In genomic region chr17:29019475-29020181, GRCh38 we compare ENCODE assay signal across 11 cellular contexts. TPM values are rescaled to one million over a fixed set of nuclear protein-coding genes. Genes with fewer than 3 reads are reported as not detected.
A peak's percentile ranks its signal among the peaks of the same experiment; 100 is the strongest.
DNase-seq lines count a peak whose midpoint lies in the region; TF ChIP-seq lines count a peak whose summit lies in the region.
"Had no signal": no experiment of that assay in that cellular context is flagged by ENCODE, and none has a peak within 500 bp of the region (broad histone marks: within the 10 kb centered on the region; RNA-seq: fewer than 3 reads in every experiment).

No MANE protein-coding gene starts in this region.

- peak overlapping the region; percentile 73 for H3K56ac ChIP-seq in mesendoderm (ENCODE audit: low read length)

- H3K27me3 ChIP-seq in HUES64 (ENCODE audit: insufficient read depth, low read length) (0 out of 2 replicates have a peak, but pooled peaks cover 4% of the 10 kb centered on the region), mesendoderm (ENCODE audit: insufficient read depth, low read length, poor library complexity) (no peaks in the 10 kb centered on the region)

- peak overlapping the region; percentile 28; the same call in 1 of the 2 replicates for H3K4me3 ChIP-seq in HUES64 (ENCODE audit: low read length)
- no peak overlapping the region for H3K4me3 ChIP-seq in mesendoderm (ENCODE audit: low read length)
- H3K4me3 ChIP-seq: gastrocnemius medialis had no signal

- no peak overlapping the region for H2BK5ac ChIP-seq in mesendoderm (ENCODE audit: low read length)

- no peaks in the 10 kb centered on the region for H3K36me3 Mint-ChIP-seq in brain
- no peaks in the 10 kb centered on the region for H3K36me3 Mint-ChIP-seq in activated T-helper 2 cell treated with anti-CD3 and anti-CD28 coated beads, Interferon-gamma antibody, Interleukin-2, Interleukin-4, amounts not matched to agents 10 μg/mL and 5 μg/mL and 100 μg/mL, durations not matched to agents 14 hours and 24 hours and 36 hours (ENCODE audit: low read depth)

- peak overlapping the region; percentile 13 for H3K4me2 ChIP-seq in mesendoderm (ENCODE audit: low read length)

- no peaks in the 10 kb centered on the region for H3K9me3 ChIP-seq in HUES64 (ENCODE audit: insufficient read depth, low read depth, low read length)
- H3K9me3 ChIP-seq: gastrocnemius medialis had no signal

- H2BK15ac ChIP-seq in mesendoderm (replicated peaks; ENCODE audit: low read depth) = no peak overlapping the region

- no peak overlapping the region for H3K4ac ChIP-seq in mesendoderm (ENCODE audit: low read depth, low read length)

- no peak overlapping the region for H3K23ac ChIP-seq in mesendoderm (ENCODE audit: low read length)

- intact Hi-C loops in activated T-helper 2 cell treated with anti-CD3 and anti-CD28 coated beads, Interferon-gamma antibody, Interleukin-2, Interleukin-4, amounts not matched to agents 10 μg/mL and 5 μg/mL and 100 μg/mL, durations not matched to agents 14 hours and 24 hours and 36 hours (cut with micrococcal nuclease) = no loop called here

- no peaks in the 10 kb centered on the region for H3K79me2 ChIP-seq in mesendoderm (ENCODE audit: control insufficient read depth, insufficient read depth, low read length)

- H3K27ac ChIP-seq in HUES64 (ENCODE audit: low read depth, low read length) (no peak overlapping the region; the same call in 1 of the 2 replicates), mesendoderm (ENCODE audit: low read depth, low read length) (peak overlapping the region; percentile 3)
- H3K27ac ChIP-seq: gastrocnemius medialis had no signal

- H3K79me1 ChIP-seq in mesendoderm (ENCODE audit: low read length) = no peaks in the 10 kb centered on the region

- WGBS in HUES64 = 25% methylated on average over 39 of the region's 39 CpGs
- WGBS in mesendoderm (ENCODE audit: extremely low coverage, insufficient coverage, low lambda C conversion rate) = no CpG with 5 or more reads among the region's 39 CpGs

- peak overlapping the region in 3 of 5 experiments; percentile 60 to 84 (median 64) for H3K27ac Mint-ChIP-seq in brain
- H3K27ac Mint-ChIP-seq in activated T-helper 2 cell treated with anti-CD3 and anti-CD28 coated beads, Interferon-gamma antibody, Interleukin-2, Interleukin-4, amounts not matched to agents 10 μg/mL and 5 μg/mL and 100 μg/mL, durations not matched to agents 14 hours and 24 hours and 36 hours = no peak overlapping the region
- H3K27ac Mint-ChIP-seq: CD4-positive, alpha-beta T cell had no signal

- peak overlapping the region; percentile 38 for H3K9ac ChIP-seq in HUES64 (ENCODE audit: low read depth, low read length)
- H3K9ac ChIP-seq in mesendoderm (ENCODE audit: low read length) = peak overlapping the region; percentile 21

- H4K5ac ChIP-seq in mesendoderm (ENCODE audit: low read length) = peak overlapping the region; percentile 26

- peaks cover 22% of the 10 kb centered on the region for H3K27me3 Mint-ChIP-seq in brain
- peaks cover 57% of the 10 kb centered on the region for H3K27me3 Mint-ChIP-seq in activated T-helper 2 cell treated with anti-CD3 and anti-CD28 coated beads, Interferon-gamma antibody, Interleukin-2, Interleukin-4, amounts not matched to agents 10 μg/mL and 5 μg/mL and 100 μg/mL, durations not matched to agents 14 hours and 24 hours and 36 hours (ENCODE audit: low read depth)

- H3K18ac ChIP-seq in mesendoderm (ENCODE audit: low read length) = peak overlapping the region; percentile 42

- peaks cover 77% of the 10 kb centered on the region for H3K4me1 Mint-ChIP-seq in brain
- H3K4me1 Mint-ChIP-seq in activated T-helper 2 cell treated with anti-CD3 and anti-CD28 coated beads, Interferon-gamma antibody, Interleukin-2, Interleukin-4, amounts not matched to agents 10 μg/mL and 5 μg/mL and 100 μg/mL, durations not matched to agents 14 hours and 24 hours and 36 hours (ENCODE audit: low read depth) = peaks cover 4% of the 10 kb centered on the region

- H3K36me3 ChIP-seq in HUES64 (ENCODE audit: insufficient read depth, low read length) (no peaks in the 10 kb centered on the region), mesendoderm (ENCODE audit: control insufficient read depth, insufficient read depth, low read length) (no peaks in the 10 kb centered on the region)
- H3K36me3 ChIP-seq: gastrocnemius medialis had no signal

- DNase-seq in CD1c-positive myeloid dendritic cell (ENCODE audit: extremely low spot score) (peak; percentile 56), mesendoderm (peak; percentile 52), NCI-H2029 treated with DMSO at 0.1 percent for 48 hours (lab: John Stamatoyannopoulos, UW) (no peak), germinal center (ENCODE audit: low spot score) (no peak), DMS 273 (lab: John Stamatoyannopoulos, UW; ENCODE audit: unreplicated experiment) (no peak)
- DNase-seq in activated T-helper 2 cell treated with anti-CD3 and anti-CD28 coated beads, Interferon-gamma antibody, Interleukin-2, Interleukin-4, amounts not matched to agents 10 μg/mL and 5 μg/mL and 100 μg/mL, durations not matched to agents 14 hours and 24 hours and 36 hours (ENCODE audit: low spot score) = no peak
- DNase-seq: CD4-positive, alpha-beta T cell; gastrocnemius medialis; Karpas-422 had no signal

- peak overlapping the region; percentile 57 for H4K8ac ChIP-seq in mesendoderm (ENCODE audit: low read depth, low read length)

- peak overlapping the region in 2 of 5 experiments; percentile 5 to 43 for H3K4me3 Mint-ChIP-seq in brain
- no peak overlapping the region for H3K4me3 Mint-ChIP-seq in activated T-helper 2 cell treated with anti-CD3 and anti-CD28 coated beads, Interferon-gamma antibody, Interleukin-2, Interleukin-4, amounts not matched to agents 10 μg/mL and 5 μg/mL and 100 μg/mL, durations not matched to agents 14 hours and 24 hours and 36 hours (ENCODE audit: low read depth)
- H3K4me3 Mint-ChIP-seq: CD4-positive, alpha-beta T cell had no signal

- H2AK5ac ChIP-seq in mesendoderm (ENCODE audit: low read length) = no peak overlapping the region

- no peak for TF ChIP-seq CTCF in brain (conservative IDR thresholded peaks at IDR 0.05)

- peak overlapping the region; percentile 2 for H2BK120ac ChIP-seq in mesendoderm (ENCODE audit: low read depth, low read length)

- H3K4me1 ChIP-seq in HUES64 (ENCODE audit: insufficient read depth, low read length) (peaks cover 53% of the 10 kb centered on the region), mesendoderm (ENCODE audit: control insufficient read depth, low read depth, low read length) (peaks cover 17% of the 10 kb centered on the region)
- H3K4me1 ChIP-seq: gastrocnemius medialis had no signal

- H3K9me3 Mint-ChIP-seq in brain = peaks cover 0 to 5% (median 0%) of the 10 kb centered on the region in 5 experiments
- no peaks in the 10 kb centered on the region for H3K9me3 Mint-ChIP-seq in activated T-helper 2 cell treated with anti-CD3 and anti-CD28 coated beads, Interferon-gamma antibody, Interleukin-2, Interleukin-4, amounts not matched to agents 10 μg/mL and 5 μg/mL and 100 μg/mL, durations not matched to agents 14 hours and 24 hours and 36 hours
- H3K9me3 Mint-ChIP-seq: CD4-positive, alpha-beta T cell had no signal

RNA-seq across cellular contexts. Expression of gene SEZ6, which starts 13.8 kb away (rescaled TPM):
- polyA plus RNA-seq in HUES64 (2013, experiment 1 of 2) = 4.5 TPM
- 4.8 TPM for polyA plus RNA-seq in HUES64 (2013, experiment 2 of 2)
- 64.1 TPM for polyA plus RNA-seq in brain (ENCODE audit: insufficient read depth, low read depth, low replicate concordance)
- 0.31 TPM for polyA plus RNA-seq in mesendoderm (2013, experiment 1 of 2)
- polyA plus RNA-seq in mesendoderm (2013, experiment 2 of 2) = 0.36 TPM
- not detected in 2 replicates for total RNA-seq in activated T-helper 2 cell treated with anti-CD3 and anti-CD28 coated beads, Interferon-gamma antibody, Interleukin-2, Interleukin-4, amounts not matched to agents 10 μg/mL and 5 μg/mL and 100 μg/mL, durations not matched to agents 14 hours and 24 hours and 36 hours
- total RNA-seq: gastrocnemius medialis had no signal

RNA-seq across cellular contexts. Expression of gene PIPOX, which starts 23.3 kb away (rescaled TPM):
- polyA plus RNA-seq in HUES64 (2013, experiment 1 of 2) = 21.1 TPM
- 21.7 TPM for polyA plus RNA-seq in HUES64 (2013, experiment 2 of 2)
- polyA plus RNA-seq in brain (ENCODE audit: insufficient read depth, low read depth, low replicate concordance) = 12.4 TPM
- polyA plus RNA-seq in mesendoderm (2013, experiment 1 of 2) = 10.3 TPM
- polyA plus RNA-seq in mesendoderm (2013, experiment 2 of 2) = 10.9 TPM
- 2.0 and 2.8 TPM in 2 replicates for total RNA-seq in activated T-helper 2 cell treated with anti-CD3 and anti-CD28 coated beads, Interferon-gamma antibody, Interleukin-2, Interleukin-4, amounts not matched to agents 10 μg/mL and 5 μg/mL and 100 μg/mL, durations not matched to agents 14 hours and 24 hours and 36 hours

Comparison
In these comparisons a context has a peak if more than half of its experiments do, and no peak if none do; other contexts are left out.
1. DNase-seq: peak in CD1c-positive myeloid dendritic cell (single experiment) and mesendoderm (single experiment); none in NCI-H2029 treated with DMSO at 0.1 percent for 48 hours (single experiment), activated T-helper 2 cell treated with anti-CD3 and anti-CD28 coated beads, Interferon-gamma antibody, Interleukin-2, Interleukin-4, amounts not matched to agents 10 μg/mL and 5 μg/mL and 100 μg/mL, durations not matched to agents 14 hours and 24 hours and 36 hours (single experiment), germinal center (single experiment) and DMS 273 (single experiment).